ENCODE assay signal across 1 cellular context in genomic region chr3:122826315-122826714, GRCh38.
A peak's percentile ranks its signal among the peaks of the same experiment; 100 is the strongest.
TF ChIP-seq lines count a peak whose summit lies in the region.

No MANE protein-coding gene starts in this region.

TF ChIP-seq in K562, 482 proteins besides CTCF, POLR2A, EP300 and RAD21:
- TF ChIP-seq ZKSCAN1 (IDR thresholded peaks at IDR 0.05; ENCODE audit: low read depth, low read length) (0 out of 2 replicates have a peak, but pooled peaks have one; percentile 39), FOXJ3 (CRISPR knock-in tag; IDR thresholded peaks at IDR 0.05) (no peak)
